7 cellular contexts compared by ENCODE assay signal in genomic region chr1:108605633-108606032, GRCh38. TPM values are rescaled to one million over a fixed set of nuclear protein-coding genes. Genes with fewer than 3 reads are reported as not detected.
"Had no signal": no experiment of that assay in that cellular context is flagged by ENCODE, and none has a peak within 500 bp of the region (broad histone marks: within the 10 kb centered on the region; RNA-seq: fewer than 3 reads in every experiment).

No MANE protein-coding gene starts in this region.

- ATAC-seq: HepG2, K562 had no signal

- DNase-seq: IMR-90, KBM-7 had no signal

- H3K4me3 ChIP-seq: K562 had no signal

- H3K27ac ChIP-seq: HL-60 had no signal

- FAIRE-seq: HepG2, HTR-8/SVneo, K562 had no signal

RNA-seq across cellular contexts. Expression of gene HENMT1, which starts 55.3 kb away (rescaled TPM):
- total RNA-seq: HepG2, HT1080, K562 had no signal
